In genomic region chr19:1774999-1775772, GRCh38 we compare ENCODE assay signal across 10 cellular contexts. TPM values are rescaled to one million over a fixed set of nuclear protein-coding genes. Genes with fewer than 3 reads are reported as not detected.
A peak's percentile ranks its signal among the peaks of the same experiment; 100 is the strongest.
DNase-seq lines count a peak whose midpoint lies in the region; ATAC-seq and TF ChIP-seq lines count a peak whose summit lies in the region.
"Had no signal": no experiment of that assay in that cellular context is flagged by ENCODE, and none has a peak within 500 bp of the region (broad histone marks: within the 10 kb centered on the region; RNA-seq: fewer than 3 reads in every experiment).

No MANE protein-coding gene starts in this region.

- H3K27ac ChIP-seq in mammary epithelial cell (ENCODE audit: insufficient read depth, low read depth, low read length) (no peak overlapping the region), neural cell (ENCODE audit: low read length) (no peak overlapping the region)

- peak; percentile 44 for TF ChIP-seq CTCF in GM10266 (IDR thresholded peaks at IDR 0.05; ENCODE audit: control insufficient read depth, insufficient read depth, low read depth, missing control alignments)
- peak; percentile 45 for TF ChIP-seq CTCF in LNCAP (IDR thresholded peaks at IDR 0.05)
- peak; percentile 48 to 52 for TF ChIP-seq CTCF in mammary epithelial cell (conservative IDR thresholded peaks at IDR 0.05 in 1 of 2, IDR thresholded peaks at IDR 0.05 in 1 of 2; ENCODE audit: extremely low read depth in 1 of 2, insufficient read depth in 1 of 2, low read depth in 1 of 2, low read length in 2 of 2)
- TF ChIP-seq CTCF in neural cell (IDR thresholded peaks at IDR 0.05; ENCODE audit: poor library complexity, severe bottlenecking) = peak; percentile 41

- no peaks in the 10 kb centered on the region for H3K9me2 ChIP-seq in neural cell (ENCODE audit: insufficient read depth, low read length)

- peaks cover 27% of the 10 kb centered on the region for H3K4me1 ChIP-seq in mammary epithelial cell (ENCODE audit: insufficient read depth, low read length)

- intact Hi-C loops in mammary epithelial cell (cut with micrococcal nuclease) = loop anchor here (1.0 kb wide), 1 partner anchor 36 kb away; no protein-coding TSS in a partner anchor

- in situ Hi-C loops in mammary epithelial cell (cut with MboI; ENCODE audit: low sequenced_read_pairs in 2 of 2) = loop anchor here (10.0 to 25.0 kb wide), 2 partner anchors 100 to 238 kb away; no protein-coding TSS in a partner anchor

- H3K36me3 ChIP-seq in mammary epithelial cell (ENCODE audit: insufficient read depth, low read length) = no peaks in the 10 kb centered on the region
- no peaks in the 10 kb centered on the region for H3K36me3 ChIP-seq in neural cell (ENCODE audit: insufficient read depth, low read length)

- no peak for ATAC-seq in activated CD4-positive, CD25-positive, alpha-beta regulatory T cell treated with anti-CD3 and anti-CD28 coated beads, Interleukin-2, amount 50 U/mL, for 24 hours
- ATAC-seq in HG03025 (IDR thresholded peaks at IDR 0.05; ENCODE audit: low FRiP score, unreplicated experiment) (no peak), HG02642 (IDR thresholded peaks at IDR 0.05; ENCODE audit: poor library complexity, unreplicated experiment) (no peak)

- CTCF ChIA-PET in mammary epithelial cell (lab: Charles Lee; ENCODE audit: low non-redundant PET) = interaction anchor here (0.9 kb wide), 1 partner anchor 30 kb away, joined by 5 read pairs; no protein-coding TSS in a partner anchor

- peak overlapping the region; percentile 38 for H2AFZ ChIP-seq in mammary epithelial cell (ENCODE audit: low read depth, low read length)
- H2AFZ ChIP-seq in neural cell (ENCODE audit: low read depth, low read length) = no peak overlapping the region

- H3K79me2 ChIP-seq in mammary epithelial cell (ENCODE audit: insufficient read depth, low read length) = no peaks in the 10 kb centered on the region
- no peaks in the 10 kb centered on the region for H3K79me2 ChIP-seq in neural cell (replicated peaks; ENCODE audit: insufficient read depth, low read length)

- TF ChIP-seq RAD21 in neural cell (conservative IDR thresholded peaks at IDR 0.05) = no peak

- no peak overlapping the region for H3K9ac ChIP-seq in mammary epithelial cell (ENCODE audit: insufficient read depth, low read length)
- H3K9ac ChIP-seq in neural cell (ENCODE audit: low read length) = no peak overlapping the region

- dilution Hi-C loops in mammary epithelial cell (cut with HindIII; ENCODE audit: low sequenced_read_pairs) = loop anchor here (5.0 kb wide), 1 partner anchor 78 kb away; no protein-coding TSS in a partner anchor

- H3K9me3 ChIP-seq in mammary epithelial cell (replicated peaks; ENCODE audit: insufficient read depth, low read length) (no peaks in the 10 kb centered on the region), neural cell (ENCODE audit: low read length) (peaks cover 22% of the 10 kb centered on the region)

- no peaks in the 10 kb centered on the region for H3F3A ChIP-seq in neural cell (ENCODE audit: insufficient read depth, low read length, poor library complexity, severe bottlenecking)

- no peaks in the 10 kb centered on the region for H4K20me1 ChIP-seq in mammary epithelial cell (ENCODE audit: insufficient read depth, low read length)
- H4K20me1 ChIP-seq in neural cell (ENCODE audit: insufficient read depth) = no peaks in the 10 kb centered on the region

- DNase-seq in GM10266 (ENCODE audit: extremely low spot score) (no peak), mammary epithelial cell (no peak), DMS 273 treated with DMSO at 0.1 percent for 48 hours (lab: John Stamatoyannopoulos, UW) (no peak)
- DNase-seq: effector CD4-positive, alpha-beta T cell; T-helper 2 cell had no signal

- no peak overlapping the region for H3K4me3 ChIP-seq in mammary epithelial cell (replicated peaks in 1 of 3; ENCODE audit: insufficient read depth in 1 of 3, low read depth in 2 of 3, low read length in 3 of 3)
- H3K4me3 ChIP-seq in neural cell (ENCODE audit: low read length) = no peak overlapping the region

- H3K27me3 ChIP-seq in mammary epithelial cell (ENCODE audit: insufficient read depth, low read length) (no peaks in the 10 kb centered on the region), neural cell (ENCODE audit: insufficient read depth, low read depth, low read length) (peaks cover 91% of the 10 kb centered on the region)

- TF ChIP-seq EP300 in neural cell (conservative IDR thresholded peaks at IDR 0.05; ENCODE audit: poor library complexity, severe bottlenecking) = no peak

- BruUV-seq in mammary epithelial cell (replicated peaks; lab: Mats Ljungman, UMichigan) = no TSS peak

- peak overlapping the region; percentile 28 for H3K4me2 ChIP-seq in mammary epithelial cell (ENCODE audit: insufficient read depth, low read depth, low read length)
- H3K4me2 ChIP-seq in neural cell (ENCODE audit: low read length) = no peak overlapping the region

- WGBS in mammary epithelial cell (ENCODE audit: low coverage, missing lambda C conversion rate) = 0% methylated on average over 1 of the region's 59 CpGs

TF ChIP-seq in neural cell, 6 proteins besides CTCF, POLR2A, EP300 and RAD21:
- TF ChIP-seq POLR2AphosphoS5 (IDR thresholded peaks at IDR 0.05) (no peak), MXI1 (conservative IDR thresholded peaks at IDR 0.05; ENCODE audit: poor library complexity, severe bottlenecking) (no peak), SMC3 (conservative IDR thresholded peaks at IDR 0.05; ENCODE audit: poor library complexity) (no peak), EZH2 (IDR thresholded peaks at IDR 0.05; ENCODE audit: borderline replicate concordance, insufficient read depth, low read length, poor library complexity, severe bottlenecking) (no peak), TAF1 (IDR thresholded peaks at IDR 0.05; ENCODE audit: low read depth) (no peak)
- TF ChIP-seq, protein P1, sequence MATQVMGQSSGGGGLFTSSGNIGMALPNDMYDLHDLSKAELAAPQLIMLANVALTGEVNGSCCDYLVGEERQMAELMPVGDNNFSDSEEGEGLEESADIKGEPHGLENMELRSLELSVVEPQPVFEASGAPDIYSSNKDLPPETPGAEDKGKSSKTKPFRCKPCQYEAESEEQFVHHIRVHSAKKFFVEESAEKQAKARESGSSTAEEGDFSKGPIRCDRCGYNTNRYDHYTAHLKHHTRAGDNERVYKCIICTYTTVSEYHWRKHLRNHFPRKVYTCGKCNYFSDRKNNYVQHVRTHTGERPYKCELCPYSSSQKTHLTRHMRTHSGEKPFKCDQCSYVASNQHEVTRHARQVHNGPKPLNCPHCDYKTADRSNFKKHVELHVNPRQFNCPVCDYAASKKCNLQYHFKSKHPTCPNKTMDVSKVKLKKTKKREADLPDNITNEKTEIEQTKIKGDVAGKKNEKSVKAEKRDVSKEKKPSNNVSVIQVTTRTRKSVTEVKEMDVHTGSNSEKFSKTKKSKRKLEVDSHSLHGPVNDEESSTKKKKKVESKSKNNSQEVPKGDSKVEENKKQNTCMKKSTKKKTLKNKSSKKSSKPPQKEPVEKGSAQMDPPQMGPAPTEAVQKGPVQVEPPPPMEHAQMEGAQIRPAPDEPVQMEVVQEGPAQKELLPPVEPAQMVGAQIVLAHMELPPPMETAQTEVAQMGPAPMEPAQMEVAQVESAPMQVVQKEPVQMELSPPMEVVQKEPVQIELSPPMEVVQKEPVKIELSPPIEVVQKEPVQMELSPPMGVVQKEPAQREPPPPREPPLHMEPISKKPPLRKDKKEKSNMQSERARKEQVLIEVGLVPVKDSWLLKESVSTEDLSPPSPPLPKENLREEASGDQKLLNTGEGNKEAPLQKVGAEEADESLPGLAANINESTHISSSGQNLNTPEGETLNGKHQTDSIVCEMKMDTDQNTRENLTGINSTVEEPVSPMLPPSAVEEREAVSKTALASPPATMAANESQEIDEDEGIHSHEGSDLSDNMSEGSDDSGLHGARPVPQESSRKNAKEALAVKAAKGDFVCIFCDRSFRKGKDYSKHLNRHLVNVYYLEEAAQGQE (IDR thresholded peaks at IDR 0.05; ENCODE audit: borderline replicate concordance) = no peak

RNA-seq across cellular contexts. Expression of gene ONECUT3, which starts 21.9 kb away (rescaled TPM):
- total RNA-seq in mammary epithelial cell = under 1 TPM in 1 of 2 donors, not detected in 1; 0.09 TPM
- polyA plus RNA-seq in mammary epithelial cell (0.01 TPM), neural cell (0.45 and 1.6 TPM in 2 replicates)
- polyA minus RNA-seq in mammary epithelial cell (not detected), neural cell (1.2 TPM in 2 replicates)

RNA-seq across cellular contexts. Expression of gene ATP8B3, which starts 36.9 kb away (rescaled TPM):
- total RNA-seq in mammary epithelial cell = 1 to 10 TPM; 1.0 to 2.7 TPM
- polyA plus RNA-seq in mammary epithelial cell (5.3 TPM), neural cell (0.74 and 1.5 TPM in 2 replicates)
- polyA minus RNA-seq in mammary epithelial cell (10.5 TPM), neural cell (not detected in 2 replicates)
